ENCODE assay signal across 1 cellular context in genomic region chr18:13048061-13048605, GRCh38.
TF ChIP-seq lines count a peak whose summit lies in the region.

No MANE protein-coding gene starts in this region.

TF ChIP-seq in GM23338, 12 proteins besides CTCF, POLR2A, EP300 and RAD21 (continued from another document):
- TF ChIP-seq ZNF462 (CRISPR knock-in tag; IDR thresholded peaks at IDR 0.05) (no peak), EZH2 (IDR thresholded peaks at IDR 0.05; ENCODE audit: low read depth, unreplicated experiment) (no peak), POLR2AphosphoS5 (IDR thresholded peaks at IDR 0.05; ENCODE audit: low read depth) (no peak), ETS1 (IDR thresholded peaks at IDR 0.05) (no peak)
